Comparison of ENCODE assay signal across 8 cellular contexts in genomic region chr11:66728760-66729385, GRCh38. TPM values are rescaled to one million over a fixed set of nuclear protein-coding genes. Genes with fewer than 3 reads are reported as not detected.
DNase-seq lines count a peak whose midpoint lies in the region; TF ChIP-seq lines count a peak whose summit lies in the region.

Gene SPTBN2, minus strand, starts transcription at chr11:66729216. Its CDS starts 7,976 bp downstream, at chr11:66721240.

- no peak for TF ChIP-seq POLR2A in erythroblast (IDR thresholded peaks at IDR 0.05; ENCODE audit: low read length)

- no peak for TF ChIP-seq CTCF in smooth muscle cell (IDR thresholded peaks at IDR 0.05; ENCODE audit: borderline replicate concordance, insufficient read depth, poor library complexity, severe bottlenecking)

- H3K9ac ChIP-seq in BLaER1 (peak within 1 kb of the TSS; percentile 74), HUES64 (ENCODE audit: low read depth, low read length) (peak within 1 kb of the TSS; percentile 60), smooth muscle cell (ENCODE audit: low read depth) (no peak within 1 kb of the TSS)

- peak within 1 kb of the TSS; percentile 70 for H3K27ac ChIP-seq in BLaER1
- no peak within 1 kb of the TSS for H3K27ac ChIP-seq in HUES64 (ENCODE audit: low read depth, low read length)
- H3K27ac ChIP-seq in angular gyrus (ENCODE audit: low read depth, low read length), result peak within 1 kb of the TSS; percentile 41
- H3K27ac ChIP-seq in smooth muscle cell (ENCODE audit: low read depth), result no peak within 1 kb of the TSS

- H3K4me3 ChIP-seq in BLaER1, result peak within 1 kb of the TSS; percentile 87
- peak within 1 kb of the TSS; percentile 61 for H3K4me3 ChIP-seq in HUES64 (ENCODE audit: low read length)
- peak within 1 kb of the TSS; percentile 52 for H3K4me3 ChIP-seq in smooth muscle cell

- 6% methylated on average over 23 of the region's 23 CpGs for WGBS in HUES64
- 6% methylated on average over 21 of the region's 23 CpGs for WGBS in smooth muscle cell (ENCODE audit: low lambda C conversion rate)

- H3K4me2 ChIP-seq in BLaER1, result peak within 1 kb of the TSS; percentile 98
- peak within 1 kb of the TSS; percentile 87 for H3K4me2 ChIP-seq in smooth muscle cell

- DNase-seq in iPS-NIHi7 (ENCODE audit: extremely low spot score) (peak; percentile 67), smooth muscle cell (lab: John Stamatoyannopoulos, UW; ENCODE audit: unreplicated experiment) (no peak), erythroblast (lab: John Stamatoyannopoulos, UW) (no peak), COLO829 (ENCODE audit: low spot score) (no peak)
- DNase-seq in activated CD4-positive, CD25-positive, alpha-beta regulatory T cell (lab: John Stamatoyannopoulos, UW), result no peak

- peaks cover 12% of the 10 kb centered on the region for H3F3A ChIP-seq in smooth muscle cell (ENCODE audit: low read depth)

- H3K9me3 ChIP-seq in BLaER1 (no peaks in the 10 kb centered on the region), HUES64 (ENCODE audit: insufficient read depth, low read depth, low read length) (no peaks in the 10 kb centered on the region), smooth muscle cell (replicated peaks; ENCODE audit: low read depth) (no peaks in the 10 kb centered on the region)

- H2AFZ ChIP-seq in smooth muscle cell (ENCODE audit: low read depth), result peak within 1 kb of the TSS; percentile 85

- peaks cover 29% of the 10 kb centered on the region for H4K20me1 ChIP-seq in BLaER1
- H4K20me1 ChIP-seq in smooth muscle cell (ENCODE audit: low read depth), result no peaks in the 10 kb centered on the region

- H3K36me3 ChIP-seq in BLaER1 (peaks cover 12% of the 10 kb centered on the region), HUES64 (ENCODE audit: insufficient read depth, low read length) (no peaks in the 10 kb centered on the region; the same call in 1 of the 2 replicates), smooth muscle cell (ENCODE audit: low read depth) (no peaks in the 10 kb centered on the region)

- no peaks in the 10 kb centered on the region for H3K79me2 ChIP-seq in smooth muscle cell (ENCODE audit: low read depth)

- H3K27me3 ChIP-seq in BLaER1 (no peaks in the 10 kb centered on the region; the same call in 1 of the 2 replicates), HUES64 (ENCODE audit: insufficient read depth, low read length) (peaks cover 50% of the 10 kb centered on the region), smooth muscle cell (ENCODE audit: low read depth) (peaks cover 50% of the 10 kb centered on the region)

- peaks cover 41% of the 10 kb centered on the region for H3K4me1 ChIP-seq in BLaER1
- H3K4me1 ChIP-seq in HUES64 (ENCODE audit: insufficient read depth, low read length), result peaks cover 21% of the 10 kb centered on the region
- H3K4me1 ChIP-seq in smooth muscle cell (ENCODE audit: low read depth), result peaks cover 21% of the 10 kb centered on the region

RNA-seq across cellular contexts. Expression of gene SPTBN2, which starts in this region (rescaled TPM):
- 26.6 TPM for polyA plus RNA-seq in HUES64 (2013, experiment 1 of 2)
- polyA plus RNA-seq in HUES64 (2013, experiment 2 of 2), result 23.0 TPM
- total RNA-seq in smooth muscle cell, result 15.6 and 20.9 TPM in 2 replicates
- 15.7 and 18.3 TPM in 2 replicates for polyA plus RNA-seq in smooth muscle cell

Comparison
In these comparisons a context has a peak if more than half of its experiments do, and no peak if none do; other contexts are left out.
1. H3K27ac ChIP-seq: peak in BLaER1 (single experiment) and angular gyrus (single experiment); none in HUES64 (single experiment) and smooth muscle cell (single experiment).
2. Peak in every context shown above with its lines, with median percentiles within 50 percentile points of each other: H3K4me3 ChIP-seq.